Comparison of ENCODE assay signal across 11 cellular contexts in the genomic region with DNA sequence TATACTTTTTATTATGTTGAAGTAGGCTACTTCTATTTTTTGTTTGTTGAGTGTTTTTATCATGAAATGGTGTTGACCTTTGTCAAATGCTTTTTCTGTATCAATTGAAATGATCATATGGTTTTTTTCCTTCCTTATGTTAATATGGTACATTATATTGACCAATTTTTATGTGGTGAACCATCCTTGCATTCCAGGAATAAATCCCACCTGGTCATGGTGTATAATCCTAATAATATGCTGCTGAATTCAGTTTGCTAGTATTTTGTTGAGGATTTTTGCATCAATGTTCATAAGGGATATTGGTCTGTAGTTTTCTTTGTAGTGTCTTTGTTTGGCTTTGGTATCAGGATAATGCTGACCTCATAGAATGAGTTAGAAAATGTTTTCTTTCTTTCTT. TPM values are rescaled to one million over a fixed set of nuclear protein-coding genes. Genes with fewer than 3 reads are reported as not detected.
"Had no signal": no experiment of that assay in that cellular context is flagged by ENCODE, and none has a peak within 500 bp of the region (broad histone marks: within the 10 kb centered on the region; RNA-seq: fewer than 3 reads in every experiment).

No MANE protein-coding gene starts in this region.

- H2AFZ ChIP-seq: GM23338 had no signal

- H3K27ac ChIP-seq: HL-60 had no signal

- ATAC-seq: GM23338, HepG2 had no signal

- DNase-seq: H9, HCEC 1CT, HFFc6, KG1 had no signal

- FAIRE-seq: H1, H54, HepG2 had no signal

- H3K4me2 ChIP-seq: GM23338 had no signal

- H3K4me3 ChIP-seq: GM23338 had no signal

RNA-seq across cellular contexts. Expression of gene OR5AU1, which starts 10.4 kb away (rescaled TPM):
- total RNA-seq: GM23338, H1, H9, HepG2, HFFc6, HT1080 had no signal
- polyA plus RNA-seq: GM23338, H1, HepG2, IgD-negative memory B cell had no signal

RNA-seq across cellular contexts. Expression of gene TMEM253, which starts 44.6 kb away (rescaled TPM):
- polyA plus RNA-seq: IgD-negative memory B cell had no signal
